15 cellular contexts compared by ENCODE assay signal in the genomic region with DNA sequence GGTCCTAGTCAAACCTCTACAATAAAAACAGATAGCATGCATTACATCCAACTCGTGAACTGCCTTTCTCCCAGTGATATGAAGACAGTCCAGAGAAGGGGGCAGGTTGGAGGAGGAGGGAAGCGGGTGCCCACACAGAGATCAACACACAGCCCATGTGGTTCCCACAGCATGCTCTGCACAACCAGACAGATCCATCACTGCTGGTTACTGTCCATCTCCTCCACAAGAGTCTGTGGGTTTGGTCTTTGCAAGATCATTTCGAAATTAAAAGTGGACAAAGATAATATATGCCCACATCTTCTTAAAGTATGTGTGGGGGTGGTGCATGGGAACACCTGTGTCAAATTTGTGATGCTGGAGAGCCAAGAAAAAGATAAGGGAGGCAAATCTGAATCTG.
"Had no signal": no experiment of that assay in that cellular context is flagged by ENCODE, and none has a peak within 500 bp of the region (broad histone marks: within the 10 kb centered on the region; RNA-seq: fewer than 3 reads in every experiment).

No MANE protein-coding gene starts in this region.

- ATAC-seq: Panc1 had no signal

- DNase-seq: Karpas-422, KG1, MG63, NCI-H1092, NCI-H1105 treated with DMSO at 0.1 percent for 48 hours, NCI-H1436, NCI-H187, NCI-H2029, NCI-H2107, NCI-H2227 treated with DMSO at 0.1 percent for 48 hours, NCI-H524, NCI-H526 treated with DMSO at 0.1 percent for 48 hours, NCI-H774, SIG-M5 had no signal
